ENCODE assay signal across 22 cellular contexts in genomic region chr13:42148538-42148937, GRCh38.
DNase-seq lines count a peak whose midpoint lies in the region; ATAC-seq and TF ChIP-seq lines count a peak whose summit lies in the region.
"Had no signal": no experiment of that assay in that cellular context is flagged by ENCODE, and none has a peak within 500 bp of the region (broad histone marks: within the 10 kb centered on the region; RNA-seq: fewer than 3 reads in every experiment).

No MANE protein-coding gene starts in this region.

- CTCF ChIA-PET in activated CD4-positive, alpha-beta T cell treated with anti-CD3 and anti-CD28 coated beads for 36 hours (lab: Charles Lee), result interaction anchor here (0.6 kb wide), 1 partner anchor 43 kb away, joined by 3 read pairs; no protein-coding TSS in a partner anchor
- CTCF ChIA-PET in activated CD8-positive, alpha-beta T cell treated with anti-CD3 and anti-CD28 coated beads, Interleukin-2, amount 10 ng/mL, durations not matched to agents 7 days and 5 days (lab: Charles Lee), result no interaction called here
- CTCF ChIA-PET in naive thymus-derived CD4-positive, alpha-beta T cell (lab: Charles Lee), result no interaction called here
- CTCF ChIA-PET in HEK293T (lab: Yijun Ruan, JAX), result no interaction called here

- no peaks in the 10 kb centered on the region for H3K27me3 Mint-ChIP-seq in activated CD4-positive, alpha-beta T cell treated with anti-CD3 and anti-CD28 coated beads for 36 hours
- H3K27me3 Mint-ChIP-seq in activated CD8-positive, alpha-beta T cell treated with anti-CD3 and anti-CD28 coated beads, Interleukin-2, amount 10 ng/mL, durations not matched to agents 7 days and 5 days (ENCODE audit: low read depth), result no peaks in the 10 kb centered on the region
- H3K27me3 Mint-ChIP-seq in naive thymus-derived CD4-positive, alpha-beta T cell, result no peaks in the 10 kb centered on the region
- H3K27me3 Mint-ChIP-seq: CD4-positive, alpha-beta memory T cell had no signal

- no peaks in the 10 kb centered on the region for H3K27me3 ChIP-seq in naive thymus-derived CD4-positive, alpha-beta T cell (ENCODE audit: control insufficient read depth in 2 of 2, insufficient read depth in 2 of 2, low read length in 2 of 2)
- H3K27me3 ChIP-seq: BLaER1 treated with 17β-estradiol and CSF1 and Interleukin-3, amounts not matched to agents 10 nM and 100 nM; MG63 had no signal

- no peak overlapping the region for H3K27ac ChIP-seq in naive thymus-derived CD4-positive, alpha-beta T cell (ENCODE audit: low read depth, low read length)
- H3K27ac ChIP-seq: BLaER1 treated with 17β-estradiol and CSF1 and Interleukin-3, amounts not matched to agents 10 nM and 100 nM had no signal

- no peak for ATAC-seq in activated CD4-positive, alpha-beta T cell treated with anti-CD3 and anti-CD28 coated beads for 36 hours
- ATAC-seq in activated CD8-positive, alpha-beta T cell treated with anti-CD3 and anti-CD28 coated beads, Interleukin-2, amount 10 ng/mL, durations not matched to agents 7 days and 5 days, result peak; percentile 30
- no peak for ATAC-seq in naive thymus-derived CD4-positive, alpha-beta T cell
- ATAC-seq: HCT116, Panc1 had no signal

- no peak for DNase-seq in activated CD4-positive, alpha-beta T cell treated with anti-CD3 and anti-CD28 coated beads for 36 hours
- no peak for DNase-seq in activated CD4-positive, alpha-beta T cell treated with anti-CD3 and anti-CD28 coated beads for 1 hour
- DNase-seq in activated CD8-positive, alpha-beta T cell treated with anti-CD3 and anti-CD28 coated beads, Interleukin-2, amount 10 ng/mL, durations not matched to agents 7 days and 5 days, result no peak
- DNase-seq in naive thymus-derived CD4-positive, alpha-beta T cell, result peak in 1 of 9 donors; percentile 2
- DNase-seq in cerebellar nuclear complex (lab: John Stamatoyannopoulos, UW) (no peak), NCI-H2029 treated with DMSO at 0.1 percent for 48 hours (lab: John Stamatoyannopoulos, UW) (no peak), HEK293T (ENCODE audit: extremely low spot score) (no peak)
- DNase-seq: 8988T; Caco-2; CD4-positive, alpha-beta memory T cell; IMR-90; Kasumi-1; MG63; NCI-H1048; NCI-H1417 treated with DMSO at 0.1 percent for 48 hours; NCI-H187; NCI-H510A; SIG-M5; SK-N-SH had no signal

- intact Hi-C loops in activated CD4-positive, alpha-beta T cell treated with anti-CD3 and anti-CD28 coated beads for 36 hours (cut with DNase I, micrococcal nuclease), result no loop called here
- intact Hi-C loops in naive thymus-derived CD4-positive, alpha-beta T cell (cut with micrococcal nuclease), result no loop called here

- no peaks in the 10 kb centered on the region for H3K4me1 ChIP-seq in naive thymus-derived CD4-positive, alpha-beta T cell (ENCODE audit: control insufficient read depth in 2 of 2, insufficient read depth in 2 of 2, low read length in 2 of 2)
- H3K4me1 ChIP-seq: Caco-2 had no signal

- H3K36me3 ChIP-seq in naive thymus-derived CD4-positive, alpha-beta T cell (ENCODE audit: control insufficient read depth in 2 of 3, insufficient read depth in 3 of 3, low read length in 3 of 3), result no peaks in the 10 kb centered on the region

- peaks cover 11% of the 10 kb centered on the region for H3K36me3 Mint-ChIP-seq in activated CD4-positive, alpha-beta T cell treated with anti-CD3 and anti-CD28 coated beads for 36 hours (ENCODE audit: low read depth)
- H3K36me3 Mint-ChIP-seq in activated CD8-positive, alpha-beta T cell treated with anti-CD3 and anti-CD28 coated beads, Interleukin-2, amount 10 ng/mL, durations not matched to agents 7 days and 5 days (ENCODE audit: low read depth), result peaks cover 12% of the 10 kb centered on the region
- H3K36me3 Mint-ChIP-seq in naive thymus-derived CD4-positive, alpha-beta T cell, result peaks cover 0 to 18% (median 8%) of the 10 kb centered on the region in 5 donors

- POLR2A ChIA-PET in activated CD4-positive, alpha-beta T cell treated with anti-CD3 and anti-CD28 coated beads for 36 hours (lab: Charles Lee), result no interaction called here
- POLR2A ChIA-PET in activated CD8-positive, alpha-beta T cell treated with anti-CD3 and anti-CD28 coated beads, Interleukin-2, amount 10 ng/mL, durations not matched to agents 7 days and 5 days (lab: Charles Lee), result no interaction called here
- POLR2A ChIA-PET in naive thymus-derived CD4-positive, alpha-beta T cell (lab: Charles Lee), result no interaction called here
- POLR2A ChIA-PET in HEK293T (lab: Yijun Ruan, JAX), result no interaction called here

- peaks cover 20% of the 10 kb centered on the region for H3K4me1 Mint-ChIP-seq in activated CD4-positive, alpha-beta T cell treated with anti-CD3 and anti-CD28 coated beads for 36 hours
- peaks cover 15% of the 10 kb centered on the region for H3K4me1 Mint-ChIP-seq in activated CD8-positive, alpha-beta T cell treated with anti-CD3 and anti-CD28 coated beads, Interleukin-2, amount 10 ng/mL, durations not matched to agents 7 days and 5 days (ENCODE audit: low read depth)
- peaks cover 11 to 29% (median 19%) of the 10 kb centered on the region in 7 donors for H3K4me1 Mint-ChIP-seq in naive thymus-derived CD4-positive, alpha-beta T cell

- H3K4me3 ChIP-seq in naive thymus-derived CD4-positive, alpha-beta T cell (ENCODE audit: low read length), result no peak overlapping the region
- H3K4me3 ChIP-seq: BLaER1 treated with 17β-estradiol and CSF1 and Interleukin-3, amounts not matched to agents 10 nM and 100 nM; MG63 had no signal

- H3K27ac Mint-ChIP-seq in activated CD4-positive, alpha-beta T cell treated with anti-CD3 and anti-CD28 coated beads for 36 hours, result peak overlapping the region; percentile 4
- H3K27ac Mint-ChIP-seq in activated CD8-positive, alpha-beta T cell treated with anti-CD3 and anti-CD28 coated beads, Interleukin-2, amount 10 ng/mL, durations not matched to agents 7 days and 5 days, result no peak overlapping the region
- H3K27ac Mint-ChIP-seq in naive thymus-derived CD4-positive, alpha-beta T cell, result peak overlapping the region in 6 of 9 donors; percentile 14 to 76 (median 41)

- no peak overlapping the region for H3K4me3 Mint-ChIP-seq in activated CD4-positive, alpha-beta T cell treated with anti-CD3 and anti-CD28 coated beads for 36 hours
- H3K4me3 Mint-ChIP-seq in activated CD8-positive, alpha-beta T cell treated with anti-CD3 and anti-CD28 coated beads, Interleukin-2, amount 10 ng/mL, durations not matched to agents 7 days and 5 days, result no peak overlapping the region
- H3K4me3 Mint-ChIP-seq in naive thymus-derived CD4-positive, alpha-beta T cell, result peak overlapping the region in 8 of 10 donors; percentile 4 to 70 (median 54)

- no peaks in the 10 kb centered on the region for H3K9me3 Mint-ChIP-seq in activated CD4-positive, alpha-beta T cell treated with anti-CD3 and anti-CD28 coated beads for 36 hours (ENCODE audit: low read depth)
- H3K9me3 Mint-ChIP-seq in activated CD8-positive, alpha-beta T cell treated with anti-CD3 and anti-CD28 coated beads, Interleukin-2, amount 10 ng/mL, durations not matched to agents 7 days and 5 days (ENCODE audit: insufficient read depth), result no peaks in the 10 kb centered on the region
- peaks cover 0 to 2% (median 0%) of the 10 kb centered on the region in 11 donors for H3K9me3 Mint-ChIP-seq in naive thymus-derived CD4-positive, alpha-beta T cell

- H3K9me3 ChIP-seq in naive thymus-derived CD4-positive, alpha-beta T cell (ENCODE audit: control insufficient read depth in 2 of 3, low read length in 3 of 3), result no peaks in the 10 kb centered on the region
- H3K9me3 ChIP-seq: Caco-2, MG63, SK-N-SH had no signal

TF ChIP-seq in HEK293T, 16 proteins besides CTCF, POLR2A, EP300 and RAD21:
- TF ChIP-seq NFRKB (IDR thresholded peaks at IDR 0.05) (no peak), L3MBTL2 (conservative IDR thresholded peaks at IDR 0.05) (no peak), SUZ12 (IDR thresholded peaks at IDR 0.05) (no peak), TARDBP (IDR thresholded peaks at IDR 0.05) (no peak), LEF1 (IDR thresholded peaks at IDR 0.05; ENCODE audit: borderline replicate concordance) (no peak), BHLHE40 (IDR thresholded peaks at IDR 0.05; ENCODE audit: borderline replicate concordance) (no peak), CTBP1 (IDR thresholded peaks at IDR 0.05; ENCODE audit: borderline replicate concordance) (no peak)
TF ChIP-seq in HEK293T: peak in this region for 0.

Comparison
In these comparisons a context has a peak if more than half of its experiments do, and no peak if none do; other contexts are left out.
1. H3K4me3 Mint-ChIP-seq: peak in naive thymus-derived CD4-positive, alpha-beta T cell (8 of 10); none in activated CD4-positive, alpha-beta T cell treated with anti-CD3 and anti-CD28 coated beads for 36 hours (single experiment) and activated CD8-positive, alpha-beta T cell treated with anti-CD3 and anti-CD28 coated beads, Interleukin-2, amount 10 ng/mL, durations not matched to agents 7 days and 5 days (single experiment).